In genomic region chr12:56115329-56115728, GRCh38 we compare ENCODE assay signal across 6 cellular contexts. TPM values are rescaled to one million over a fixed set of nuclear protein-coding genes. Genes with fewer than 3 reads are reported as not detected.
DNase-seq lines count a peak whose midpoint lies in the region; TF ChIP-seq lines count a peak whose summit lies in the region.

No MANE protein-coding gene starts in this region.

- DNase-seq in Caco-2 (no peak), NCI-H1092 treated with DMSO at 0.1 percent for 48 hours (lab: John Stamatoyannopoulos, UW) (no peak), ecto neural progenitor cell (ENCODE audit: low spot score) (no peak)
- no peak for DNase-seq in activated effector memory CD4-positive, alpha-beta T cell treated with Interleukin-2 at 50 U/mL for 16 hours

- intact Hi-C loops in Caco-2 (cut with micrococcal nuclease; ENCODE audit: unreplicated experiment), result loop anchor here (10.0 kb wide), 1 partner anchor 371 kb away; the partner anchor contains the start of gene GDF11

- H3K27me3 ChIP-seq in Caco-2 (replicated peaks; ENCODE audit: control insufficient read depth, insufficient read depth, low read length) (no peaks in the 10 kb centered on the region), layer of hippocampus (ENCODE audit: control insufficient read depth, insufficient read depth, low read length) (no peaks in the 10 kb centered on the region)

- H3K9me3 ChIP-seq in Caco-2, result no peaks in the 10 kb centered on the region

- peak overlapping the region; percentile 98 for H3K27ac ChIP-seq in VCaP
- peak overlapping the region; percentile 21 for H3K27ac ChIP-seq in layer of hippocampus (ENCODE audit: low read depth, low read length)

- peaks cover 69% of the 10 kb centered on the region for H3K36me3 Mint-ChIP-seq in Caco-2 (ENCODE audit: insufficient read depth, unreplicated experiment)

- peak overlapping the region; percentile 70 for H3K4me3 ChIP-seq in Caco-2 (ENCODE audit: low read depth, low read length)

- H3K36me3 ChIP-seq in Caco-2 (ENCODE audit: control insufficient read depth, insufficient read depth, low read length), result peaks cover 3% of the 10 kb centered on the region

- peak overlapping the region; percentile 100 for H3K27ac Mint-ChIP-seq in Caco-2 (ENCODE audit: unreplicated experiment)

- peaks cover 17% of the 10 kb centered on the region for H3K4me1 ChIP-seq in Caco-2

- peaks cover 2% of the 10 kb centered on the region for H3K27me3 Mint-ChIP-seq in Caco-2 (ENCODE audit: insufficient read depth, unreplicated experiment)

- TF ChIP-seq CTCF in Caco-2 (IDR thresholded peaks at IDR 0.05; ENCODE audit: insufficient read depth in 1 of 2, low read depth in 1 of 2, low read length in 1 of 2, severe bottlenecking in 1 of 2, unreplicated experiment in 1 of 2), result no peak
- no peak for TF ChIP-seq CTCF in VCaP (conservative IDR thresholded peaks at IDR 0.05)

- peaks cover 20% of the 10 kb centered on the region for H3K4me1 Mint-ChIP-seq in Caco-2 (ENCODE audit: low read depth, unreplicated experiment)

- POLR2A ChIA-PET in Caco-2 (lab: Charles Lee), result interaction anchor here (3.1 kb wide), 1 partner anchor 11 kb away, joined by 22 read pairs; the partner anchor contains the start of gene PA2G4

- BruUV-seq in Caco-2 (replicated peaks; lab: Mats Ljungman, UMichigan), result no TSS peak

- no peaks in the 10 kb centered on the region for H3K9me3 Mint-ChIP-seq in Caco-2 (ENCODE audit: unreplicated experiment)

- H3K4me3 Mint-ChIP-seq in Caco-2 (ENCODE audit: unreplicated experiment), result peak overlapping the region; percentile 97

- CTCF ChIA-PET in Caco-2 (lab: Charles Lee), result no interaction called here

RNA-seq across cellular contexts. Expression of gene RPL41, which starts 1.1 kb away (rescaled TPM):
- total RNA-seq in Caco-2 (2022), result 3,009 and 3,051 TPM in 2 replicates

RNA-seq across cellular contexts. Expression of gene ZC3H10, which starts 2.7 kb away (rescaled TPM):
- 3.5 and 4.4 TPM in 2 replicates for total RNA-seq in Caco-2 (2022)

RNA-seq across cellular contexts. Expression of gene PA2G4, which starts 11.0 kb away (rescaled TPM):
- 178 and 190 TPM in 2 replicates for total RNA-seq in Caco-2 (2022)

RNA-seq across cellular contexts. Expression of gene ESYT1, which starts 12.7 kb away (rescaled TPM):
- total RNA-seq in Caco-2 (2022), result 70.4 and 79.0 TPM in 2 replicates

RNA-seq across cellular contexts. Expression of gene ERBB3, which starts 35.4 kb away (rescaled TPM):
- 101 and 109 TPM in 2 replicates for total RNA-seq in Caco-2 (2022)
